25 cellular contexts compared by ENCODE assay signal in genomic region chrX:72019487-72019886, GRCh38.
DNase-seq lines count a peak whose midpoint lies in the region; ATAC-seq, FAIRE-seq and TF ChIP-seq lines count a peak whose summit lies in the region.
"Had no signal": no experiment of that assay in that cellular context is flagged by ENCODE, and none has a peak within 500 bp of the region (broad histone marks: within the 10 kb centered on the region; RNA-seq: fewer than 3 reads in every experiment).

No MANE protein-coding gene starts in this region.

- H3K27ac ChIP-seq in H9 (ENCODE audit: insufficient read length, low read depth, low read length) (no peak overlapping the region), keratinocyte (ENCODE audit: control insufficient read depth, insufficient read depth, low read length) (no peak overlapping the region), skeletal muscle tissue (ENCODE audit: low read depth, low read length) (peak overlapping the region; percentile 39)
- H3K27ac ChIP-seq: epithelial cell of prostate had no signal

- H2BK120ac ChIP-seq in H9 (ENCODE audit: low read depth, low read length, poor library complexity, severe bottlenecking) = no peak overlapping the region

- no peak overlapping the region for H3K27ac Mint-ChIP-seq in H9
- no peak overlapping the region for H3K27ac Mint-ChIP-seq in natural killer cell
- H3K27ac Mint-ChIP-seq: activated CD4-positive, alpha-beta T cell treated with anti-CD3 and anti-CD28 coated beads for 36 hours; activated CD8-positive, alpha-beta T cell treated with anti-CD3 and anti-CD28 coated beads, Interleukin-2, amount 10 ng/mL, durations not matched to agents 7 days and 5 days; activated T-helper 2 cell treated with anti-CD3 and anti-CD28 coated beads, Interferon-gamma antibody, Interleukin-2, Interleukin-4, amounts not matched to agents 10 μg/mL and 5 μg/mL and 100 μg/mL, durations not matched to agents 14 hours and 24 hours and 36 hours; B cell; CD8-positive, alpha-beta T cell; T-helper 2 cell treated with Interferon-gamma antibody and Interleukin-4, amounts not matched to agents 5 μg/mL and 100 μg/mL, for 36 hours had no signal

- H3K79me1 ChIP-seq in H9 (ENCODE audit: insufficient read depth, low read depth, low read length, poor library complexity, severe bottlenecking) = no peaks in the 10 kb centered on the region

- ATAC-seq in HG02763 (IDR thresholded peaks at IDR 0.05; ENCODE audit: unreplicated experiment) (no peak), natural killer cell (no peak), HG03460 (IDR thresholded peaks at IDR 0.05; ENCODE audit: unreplicated experiment) (no peak)
- ATAC-seq: activated CD4-positive, alpha-beta T cell treated with anti-CD3 and anti-CD28 coated beads for 36 hours; CD8-positive, alpha-beta T cell had no signal

- peak; percentile 34 for FAIRE-seq in keratinocyte (lab: Jason Lieb, UNC)
- FAIRE-seq: GM12891 had no signal

- H2BK5ac ChIP-seq in H9 (ENCODE audit: insufficient read length, low read length) = no peak overlapping the region

- H3K9me1 ChIP-seq in keratinocyte (ENCODE audit: control insufficient read depth, extremely low read depth, insufficient read depth, low read length) = no peaks in the 10 kb centered on the region

- no peaks in the 10 kb centered on the region for H3K23me2 ChIP-seq in H9 (ENCODE audit: insufficient read length, low read depth, low read length, poor library complexity, severe bottlenecking)

- H3K9me3 ChIP-seq in H9 (ENCODE audit: control insufficient read depth, low read depth, low read length) (peaks cover 24% of the 10 kb centered on the region), adipocyte (ENCODE audit: control insufficient read depth, low read length) (no peaks in the 10 kb centered on the region), keratinocyte (ENCODE audit: control insufficient read depth, low read depth, low read length) (no peaks in the 10 kb centered on the region), skeletal muscle tissue (ENCODE audit: control insufficient read depth in 3 of 3, low read length in 3 of 3) (no peaks in the 10 kb centered on the region)

- no peak overlapping the region for H4K8ac ChIP-seq in H9 (replicated peaks; ENCODE audit: insufficient read length, low read depth, low read length)

- H3K4me1 ChIP-seq in H9 (ENCODE audit: insufficient read depth, low read length) (no peaks in the 10 kb centered on the region), adipocyte (ENCODE audit: control insufficient read depth, insufficient read depth, low read length) (peaks cover 18% of the 10 kb centered on the region), keratinocyte (ENCODE audit: control insufficient read depth, extremely low read depth, insufficient read depth, low read length) (no peaks in the 10 kb centered on the region), skeletal muscle tissue (ENCODE audit: control insufficient read depth in 3 of 3, insufficient read depth in 3 of 3, low read length in 3 of 3) (peaks cover 0 to 15% (median 5%) of the 10 kb centered on the region in 3 donors)

- peaks cover 6 to 9% of the 10 kb centered on the region in 2 experiments for H3K4me1 Mint-ChIP-seq in H9
- peaks cover 0 to 9% of the 10 kb centered on the region in 2 donors for H3K4me1 Mint-ChIP-seq in natural killer cell

- H3K79me2 ChIP-seq in H9 (ENCODE audit: insufficient read depth, low read length) (no peaks in the 10 kb centered on the region), keratinocyte (ENCODE audit: control insufficient read depth, insufficient read depth, low read length) (no peaks in the 10 kb centered on the region)

- H3K18ac ChIP-seq in H9 (ENCODE audit: insufficient read length, low read depth, low read length) = no peak overlapping the region

- H3K36me3 Mint-ChIP-seq in H9 (ENCODE audit: insufficient read depth in 1 of 3, low read depth in 3 of 3) = peaks cover 0 to 20% (median 7%) of the 10 kb centered on the region in 3 experiments; a peak in 5 of 7 replicates
- H3K36me3 Mint-ChIP-seq in natural killer cell = no peaks in the 10 kb centered on the region
- H3K36me3 Mint-ChIP-seq: CD8-positive, alpha-beta T cell had no signal

- intact Hi-C loops in natural killer cell (cut with micrococcal nuclease) = loop anchor here (2.0 kb wide), 1 partner anchor 21 kb away; no protein-coding TSS in a partner anchor

- H3K4me2 ChIP-seq in H9 (ENCODE audit: insufficient read depth, insufficient read length, low read length) = no peak overlapping the region
- H3K4me2 ChIP-seq in keratinocyte (ENCODE audit: control insufficient read depth, extremely low read depth, insufficient read depth, low read depth, low read length) = no peak overlapping the region

- H3T11ph ChIP-seq in H9 (ENCODE audit: low read length) = no peak overlapping the region

- no peaks in the 10 kb centered on the region for H3K27me3 ChIP-seq in H9 (ENCODE audit: insufficient read depth, low read length)
- H3K27me3 ChIP-seq in adipocyte (replicated peaks; ENCODE audit: control insufficient read depth, insufficient read depth, low read length) = peaks cover 28% of the 10 kb centered on the region
- peaks cover 42% of the 10 kb centered on the region for H3K27me3 ChIP-seq in keratinocyte (ENCODE audit: control insufficient read depth, extremely low read depth, insufficient read depth, low read length)
- peaks cover 0 to 23% (median 0%) of the 10 kb centered on the region in 3 donors for H3K27me3 ChIP-seq in skeletal muscle tissue (ENCODE audit: control insufficient read depth in 3 of 3, insufficient read depth in 3 of 3, low read length in 3 of 3)

- no peak overlapping the region for H2BK20ac ChIP-seq in H9 (ENCODE audit: low read depth, low read length, poor library complexity, severe bottlenecking)

- no peak overlapping the region for H2BK12ac ChIP-seq in H9 (ENCODE audit: insufficient read length, low read depth, low read length)

- H4K20me1 ChIP-seq in H9 (ENCODE audit: control insufficient read depth, insufficient read depth, insufficient read length) = no peaks in the 10 kb centered on the region
- H4K20me1 ChIP-seq in keratinocyte (ENCODE audit: control insufficient read depth, extremely low read depth, insufficient read depth, low read length) = no peaks in the 10 kb centered on the region

- no peak overlapping the region for H3K14ac ChIP-seq in H9 (ENCODE audit: insufficient read depth, low read length)

- H3K56ac ChIP-seq in H9 (ENCODE audit: insufficient read length, low read depth, low read length) = no peak overlapping the region

- H4K5ac ChIP-seq in H9 (ENCODE audit: insufficient read length, low read depth, low read length) = no peak overlapping the region

- dilution Hi-C loops in keratinocyte (cut with MboI; ENCODE audit: extremely low pct_ligation_motif_present, low sequenced_read_pairs) = no loop called here

- H4K91ac ChIP-seq in H9 (ENCODE audit: insufficient read length, low read depth, low read length) = no peak overlapping the region

- no CpG with 5 or more reads among the region's 3 CpGs for WGBS in H9 (ENCODE audit: extremely low coverage, insufficient read length, low lambda C conversion rate)

- no peak overlapping the region for H2AK5ac ChIP-seq in H9 (ENCODE audit: insufficient read length, low read length)

- H2BK15ac ChIP-seq in H9 (ENCODE audit: low read depth, low read length) = no peak overlapping the region

- H3K4me3 ChIP-seq in adipocyte (ENCODE audit: low read length) (no peak overlapping the region), keratinocyte (ENCODE audit: control insufficient read depth in 2 of 3, extremely low read depth in 1 of 3, insufficient read depth in 2 of 3, low read depth in 1 of 3, low read length in 3 of 3) (no peak overlapping the region), skeletal muscle tissue (ENCODE audit: low read length in 3 of 3) (no peak overlapping the region)

- H3K27me3 Mint-ChIP-seq in H9 (ENCODE audit: low read depth) = peaks cover 11% of the 10 kb centered on the region
- peaks cover 8 to 68% of the 10 kb centered on the region in 2 donors for H3K27me3 Mint-ChIP-seq in natural killer cell (ENCODE audit: low read depth in 2 of 2)

- H2AFZ ChIP-seq in H9 (ENCODE audit: low read length) = no peak overlapping the region
- H2AFZ ChIP-seq in keratinocyte (ENCODE audit: control insufficient read depth, low read length) = no peak overlapping the region

- H3K9me3 Mint-ChIP-seq in H9 (peaks cover 67 to 78% of the 10 kb centered on the region in 2 experiments), natural killer cell (no peaks in the 10 kb centered on the region)
- H3K9me3 Mint-ChIP-seq: activated T-helper 2 cell treated with anti-CD3 and anti-CD28 coated beads, Interferon-gamma antibody, Interleukin-2, Interleukin-4, amounts not matched to agents 10 μg/mL and 5 μg/mL and 100 μg/mL, durations not matched to agents 14 hours and 24 hours and 36 hours; CD8-positive, alpha-beta T cell; T-helper 2 cell treated with Interferon-gamma antibody and Interleukin-4, amounts not matched to agents 5 μg/mL and 100 μg/mL, for 36 hours had no signal

- H3K4me3 Mint-ChIP-seq in H9 (no peak overlapping the region), natural killer cell (no peak overlapping the region)
- H3K4me3 Mint-ChIP-seq: activated CD4-positive, alpha-beta T cell treated with anti-CD3 and anti-CD28 coated beads for 36 hours; activated CD8-positive, alpha-beta T cell treated with anti-CD3 and anti-CD28 coated beads, Interleukin-2, amount 10 ng/mL, durations not matched to agents 7 days and 5 days; CD8-positive, alpha-beta T cell; T-helper 2 cell treated with Interferon-gamma antibody and Interleukin-4, amounts not matched to agents 5 μg/mL and 100 μg/mL, for 36 hours had no signal

- H3K4ac ChIP-seq in H9 (ENCODE audit: low read depth, low read length) = no peak overlapping the region

- TF ChIP-seq CTCF in H9 (conservative IDR thresholded peaks at IDR 0.05) (no peak), keratinocyte (optimal IDR thresholded peaks at IDR 0.05 in 1 of 3, IDR thresholded peaks at IDR 0.05 in 1 of 3, conservative IDR thresholded peaks at IDR 0.05 in 1 of 3; ENCODE audit: extremely low read depth in 1 of 3, insufficient read depth in 2 of 3, low read length in 3 of 3) (no peak), natural killer cell (IDR thresholded peaks at IDR 0.05) (no peak)

- H3K9ac ChIP-seq in H9 (ENCODE audit: extremely low read depth, insufficient read length, low read length) (no peak overlapping the region), adipocyte (ENCODE audit: low read length) (peak overlapping the region; percentile 51), keratinocyte (ENCODE audit: control insufficient read depth, extremely low read depth, insufficient read depth, low read length) (no peak overlapping the region), skeletal muscle tissue (ENCODE audit: low read depth in 1 of 3, low read length in 3 of 3) (no peak overlapping the region)

- H3K36me3 ChIP-seq in adipocyte (ENCODE audit: control insufficient read depth, insufficient read depth, low read length, severe bottlenecking) = no peaks in the 10 kb centered on the region
- H3K36me3 ChIP-seq in keratinocyte (ENCODE audit: control insufficient read depth in 2 of 2, extremely low read depth in 1 of 2, insufficient read depth in 2 of 2, low read length in 2 of 2) = no peaks in the 10 kb centered on the region
- no peaks in the 10 kb centered on the region for H3K36me3 ChIP-seq in skeletal muscle tissue (ENCODE audit: control insufficient read depth in 3 of 3, insufficient read depth in 3 of 3, low read length in 3 of 3)

- no peak overlapping the region for H3K23ac ChIP-seq in H9 (ENCODE audit: insufficient read length, low read depth, low read length)

- DNase-seq in H9 (peak; percentile 3), adipocyte (ENCODE audit: low read depth) (no peak), keratinocyte (ENCODE audit: low read depth, low spot score) (no peak), natural killer cell (no peak), NCI-H774 (lab: John Stamatoyannopoulos, UW) (no peak)
- DNase-seq: activated CD4-positive, alpha-beta T cell treated with anti-CD3 and anti-CD28 coated beads for 36 hours; activated CD8-positive, alpha-beta T cell treated with anti-CD3 and anti-CD28 coated beads, Interleukin-2, amount 10 ng/mL, durations not matched to agents 7 days and 5 days; activated naive CD4-positive, alpha-beta T cell treated with anti-CD3 and anti-CD28 coated beads, Interleukin-2, amount 50 U/mL, for 16 hours; effector CD8-positive, alpha-beta T cell; H7; NCI-H1436; NCI-H2081 treated with DMSO at 0.1 percent for 48 hours; NCI-H226; NCI-H748 treated with DMSO at 0.1 percent for 48 hours; SIG-M5; stimulated activated CD4-positive, alpha-beta T cell treated with anti-CD3 and anti-CD28 coated beads, Interleukin-4, amount 100 ng/mL, for 24 hours had no signal
